18 cellular contexts compared by ENCODE assay signal in genomic region chr17:45867171-45867570, GRCh38. TPM values are rescaled to one million over a fixed set of nuclear protein-coding genes. Genes with fewer than 3 reads are reported as not detected.
"Had no signal": no experiment of that assay in that cellular context is flagged by ENCODE, and none has a peak within 500 bp of the region (broad histone marks: within the 10 kb centered on the region; RNA-seq: fewer than 3 reads in every experiment).

No MANE protein-coding gene starts in this region.

- H3K4me1 ChIP-seq: colonic mucosa, right atrium auricular region had no signal

- H3K27ac ChIP-seq: colonic mucosa, esophagus muscularis mucosa, right atrium auricular region, skin epidermis had no signal

- H3K27me3 ChIP-seq: colonic mucosa, right atrium auricular region had no signal

- H3K36me3 Mint-ChIP-seq: naive thymus-derived CD4-positive, alpha-beta T cell; stimulated activated naive B cell treated with anti-CD40 and anti-IgM and Interleukin-4, amounts not matched to agents 10 μg/mL and 1 μg/mL and 100 μg/mL, for 72 hours; T-cell had no signal

- DNase-seq: activated naive CD4-positive, alpha-beta T cell; colonic mucosa; mucosa of descending colon; naive thymus-derived CD4-positive, alpha-beta T cell; SK-N-SH; stimulated activated CD4-positive, alpha-beta T cell treated with anti-CD3 and anti-CD28 coated beads, Interleukin-15, amount 100 ng/mL, for 24 hours; stimulated activated CD4-positive, alpha-beta T cell treated with anti-CD3 and anti-CD28 coated beads, Interleukin-4, amount 100 ng/mL, for 1 hour; stimulated activated naive B cell treated with anti-CD40 and anti-IgM and Interleukin-4, amounts not matched to agents 10 μg/mL and 1 μg/mL and 100 μg/mL, for 72 hours; T-cell; T-helper 9 cell; trophoblast cell had no signal

- H3K9me3 Mint-ChIP-seq: naive thymus-derived CD4-positive, alpha-beta T cell; T-cell had no signal

- H3K9me3 ChIP-seq: colonic mucosa, esophagus muscularis mucosa, mucosa of descending colon, right atrium auricular region, SK-N-SH had no signal

- H3K36me3 ChIP-seq: colonic mucosa, esophagus muscularis mucosa, right atrium auricular region had no signal

- ATAC-seq: mucosa of descending colon; naive thymus-derived CD4-positive, alpha-beta T cell; stimulated activated naive B cell treated with anti-CD40 and anti-IgM and Interleukin-4, amounts not matched to agents 10 μg/mL and 1 μg/mL and 100 μg/mL, for 72 hours; T-cell had no signal

- H3K4me3 ChIP-seq: colonic mucosa, esophagus muscularis mucosa, mucosa of descending colon, right atrium auricular region, skin epidermis had no signal

- H3K9ac ChIP-seq: SK-N-SH had no signal

- H3K27ac Mint-ChIP-seq: naive thymus-derived CD4-positive, alpha-beta T cell; stimulated activated naive B cell treated with anti-CD40 and anti-IgM and Interleukin-4, amounts not matched to agents 10 μg/mL and 1 μg/mL and 100 μg/mL, for 72 hours; T-cell had no signal

- H3K4me2 ChIP-seq: SK-N-SH had no signal

RNA-seq across cellular contexts. Expression of gene SPPL2C, which starts 22.5 kb away (rescaled TPM):
- total RNA-seq: activated CD8-positive, alpha-beta memory T cell treated with anti-CD3 and anti-CD28 coated beads for 36 hours; colonic mucosa; esophagus muscularis mucosa; lung microvascular endothelial cell; mucosa of descending colon; naive thymus-derived CD4-positive, alpha-beta T cell; posterior vena cava; right atrium auricular region; subcutaneous adipose tissue; T-cell had no signal
- polyA plus RNA-seq: naive thymus-derived CD4-positive, alpha-beta T cell; SK-N-SH had no signal
